ENCODE assay signal across 17 cellular contexts in genomic region chr11:84022221-84022620, GRCh38.
A peak's percentile ranks its signal among the peaks of the same experiment; 100 is the strongest.
DNase-seq lines count a peak whose midpoint lies in the region; ATAC-seq and TF ChIP-seq lines count a peak whose summit lies in the region.
"Had no signal": no experiment of that assay in that cellular context is flagged by ENCODE, and none has a peak within 500 bp of the region (broad histone marks: within the 10 kb centered on the region; RNA-seq: fewer than 3 reads in every experiment).

No MANE protein-coding gene starts in this region.

- peak overlapping the region; percentile 93 for H3K27ac Mint-ChIP-seq in neural progenitor cell

- 57% methylated on average over 1 of the region's 1 CpG for WGBS in suprapubic skin

- TF ChIP-seq CTCF in fibroblast of villous mesenchyme (IDR thresholded peaks at IDR 0.05; ENCODE audit: insufficient read depth, low read depth, low read length) (no peak), neural progenitor cell (IDR thresholded peaks at IDR 0.05) (no peak), suprapubic skin (IDR thresholded peaks at IDR 0.05) (no peak)

- H2AFZ ChIP-seq in neural progenitor cell (replicated peaks): no peak overlapping the region
- H2AFZ ChIP-seq: hepatocyte had no signal

- ATAC-seq in GM19035 (IDR thresholded peaks at IDR 0.05; ENCODE audit: unreplicated experiment) (no peak), GM21515 (IDR thresholded peaks at IDR 0.05; ENCODE audit: unreplicated experiment) (no peak)

- H3K79me2 ChIP-seq in neural progenitor cell (ENCODE audit: low read depth): no peaks in the 10 kb centered on the region
- H3K79me2 ChIP-seq: hepatocyte had no signal

- DNase-seq in DMS153 treated with DMSO at 0.1 percent for 48 hours (lab: John Stamatoyannopoulos, UW; ENCODE audit: unreplicated experiment): peak; percentile 38
- peak; percentile 24 for DNase-seq in NCI-H774 (lab: John Stamatoyannopoulos, UW)
- peak; percentile 24 for DNase-seq in fibroblast of villous mesenchyme (ENCODE audit: low read depth)
- peak; percentile 86 for DNase-seq in neural progenitor cell (ENCODE audit: low spot score)
- DNase-seq in suprapubic skin (ENCODE audit: low spot score in 2 of 2): no peak
- DNase-seq in iPS-NIHi7 (ENCODE audit: extremely low spot score): no peak
- DNase-seq: activated naive CD4-positive, alpha-beta T cell; NCI-H2171; OCI-M1; stimulated activated CD4-positive, alpha-beta T cell treated with anti-CD3 and anti-CD28 coated beads, Interleukin-12 subunit alpha, Interleukin-12 subunit beta, amount 100 ng/mL, for 4 hours had no signal

- peak overlapping the region; percentile 75 for H3K4me3 Mint-ChIP-seq in neural progenitor cell

- H3K9me3 ChIP-seq in neural progenitor cell (ENCODE audit: low read depth) (no peaks in the 10 kb centered on the region), suprapubic skin (no peaks in the 10 kb centered on the region)

- no peaks in the 10 kb centered on the region for H3K36me3 ChIP-seq in neural progenitor cell
- no peaks in the 10 kb centered on the region for H3K36me3 ChIP-seq in suprapubic skin
- H3K36me3 ChIP-seq: cardiac muscle cell had no signal

- no peaks in the 10 kb centered on the region for H4K20me1 ChIP-seq in neural progenitor cell (ENCODE audit: low read depth)

- TF ChIP-seq POLR2A in suprapubic skin (IDR thresholded peaks at IDR 0.05): no peak

- peaks cover 31% of the 10 kb centered on the region for H3K4me1 Mint-ChIP-seq in neural progenitor cell

- H3K4me2 ChIP-seq in neural progenitor cell: peak overlapping the region; percentile 80
- H3K4me2 ChIP-seq: hepatocyte had no signal

- peaks cover 14% of the 10 kb centered on the region for H3F3A ChIP-seq in neural progenitor cell (ENCODE audit: low read depth)

- peaks cover 6% of the 10 kb centered on the region for H3K9me3 Mint-ChIP-seq in neural progenitor cell

- H3K4me3 ChIP-seq in fibroblast of villous mesenchyme (ENCODE audit: low read depth, low read length) (no peak overlapping the region), neural progenitor cell (peak overlapping the region; percentile 34), suprapubic skin (no peak overlapping the region)
- H3K4me3 ChIP-seq: cardiac muscle cell, hepatocyte, lung had no signal

- no peak overlapping the region for H3K9ac ChIP-seq in neural progenitor cell

- H3K27me3 ChIP-seq in neural progenitor cell: no peaks in the 10 kb centered on the region
- H3K27me3 ChIP-seq in suprapubic skin: no peaks in the 10 kb centered on the region
- H3K27me3 ChIP-seq: cardiac muscle cell, hepatocyte had no signal

- H3K4me1 ChIP-seq in neural progenitor cell (peaks cover 32% of the 10 kb centered on the region), suprapubic skin (no peaks in the 10 kb centered on the region)

- H3K36me3 Mint-ChIP-seq in neural progenitor cell: peaks cover 6% of the 10 kb centered on the region

- no peaks in the 10 kb centered on the region for H3K27me3 Mint-ChIP-seq in neural progenitor cell (ENCODE audit: insufficient read depth, low read depth)

- H3K27ac ChIP-seq in neural progenitor cell (peak overlapping the region; percentile 89), suprapubic skin (no peak overlapping the region)
- H3K27ac ChIP-seq: cardiac muscle cell, epithelial cell of prostate, hepatocyte, VCaP had no signal

- TF ChIP-seq EP300 in suprapubic skin (IDR thresholded peaks at IDR 0.05): no peak

Comparison
In these comparisons a context has a peak if more than half of its experiments do, and no peak if none do; other contexts are left out.
1. DNase-seq: peak in DMS153 treated with DMSO at 0.1 percent for 48 hours (single experiment), NCI-H774 (single experiment), fibroblast of villous mesenchyme (single experiment) and neural progenitor cell (single experiment); none in suprapubic skin (0 of 2) and iPS-NIHi7 (single experiment).